ENCODE assay signal across 6 cellular contexts in the genomic region with DNA sequence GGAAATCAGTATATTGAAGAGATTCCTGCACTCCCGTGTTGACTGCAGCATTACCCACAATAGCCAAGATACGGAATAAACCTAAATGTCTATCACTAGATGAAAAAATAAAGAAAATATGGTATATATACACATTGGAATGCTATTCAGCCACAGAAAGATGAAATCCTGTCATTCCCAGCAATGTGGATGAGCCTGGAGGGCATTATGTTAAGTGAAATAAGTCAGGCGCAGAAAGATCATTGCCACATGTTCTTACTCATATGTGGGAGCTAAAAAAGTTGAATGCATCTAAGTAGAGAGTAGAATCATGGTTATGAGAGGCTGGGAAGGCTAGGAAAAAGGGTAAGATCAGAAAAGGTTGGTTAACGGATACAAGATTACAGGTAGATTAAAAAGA.
"Had no signal": no experiment of that assay in that cellular context is flagged by ENCODE, and none has a peak within 500 bp of the region (broad histone marks: within the 10 kb centered on the region; RNA-seq: fewer than 3 reads in every experiment).

No MANE protein-coding gene starts in this region.

- H3K36me3 Mint-ChIP-seq: IgD-negative memory B cell had no signal

- H3K4me3 ChIP-seq: GM23338 had no signal

- H3K4me1 Mint-ChIP-seq: H9, IgD-negative memory B cell had no signal

- H3K4me2 ChIP-seq: GM23338 had no signal

- H3K27ac Mint-ChIP-seq: H9, IgD-negative memory B cell had no signal

- H3K27me3 Mint-ChIP-seq: IgD-negative memory B cell had no signal

- H3K4me3 Mint-ChIP-seq: GM23338, H9, IgD-negative memory B cell had no signal

- H2AFZ ChIP-seq: GM23338 had no signal

- H3K27ac ChIP-seq: HL-60 had no signal

- DNase-seq: H9, HCEC 1CT, KBM-7 had no signal

- H3K9me3 Mint-ChIP-seq: GM23338, H9 had no signal
